In genomic region chr22:29842740-29843139, GRCh38 we compare ENCODE assay signal across 10 cellular contexts. TPM values are rescaled to one million over a fixed set of nuclear protein-coding genes. Genes with fewer than 3 reads are reported as not detected.
DNase-seq lines count a peak whose midpoint lies in the region; ATAC-seq and TF ChIP-seq lines count a peak whose summit lies in the region.
"Had no signal": no experiment of that assay in that cellular context is flagged by ENCODE, and none has a peak within 500 bp of the region (broad histone marks: within the 10 kb centered on the region; RNA-seq: fewer than 3 reads in every experiment).

No MANE protein-coding gene starts in this region.

- DNase-seq in left ventricle myocardium inferior = no peak
- no peak for DNase-seq in left ventricle myocardium superior
- peak; percentile 71 for DNase-seq in T1000 (lab: John Stamatoyannopoulos, UW)
- peak; percentile 52 for DNase-seq in glomerular visceral epithelial cell (ENCODE audit: extremely low spot score)
- DNase-seq in upper lobe of right lung = no peak
- no peak for DNase-seq in NCI-H1694 treated with DMSO at 0.1 percent for 48 hours (lab: John Stamatoyannopoulos, UW)
- DNase-seq: CD4-positive, CD25-positive, alpha-beta regulatory T cell; heart right ventricle had no signal

- H3K27me3 ChIP-seq in left ventricle myocardium inferior (ENCODE audit: low read depth) = no peaks in the 10 kb centered on the region
- no peaks in the 10 kb centered on the region for H3K27me3 ChIP-seq in upper lobe of right lung
- H3K27me3 ChIP-seq: heart right ventricle had no signal

- H3K4me1 ChIP-seq in left ventricle myocardium inferior (peaks cover 6% of the 10 kb centered on the region), upper lobe of right lung (peaks cover 4% of the 10 kb centered on the region)

- no peak for ATAC-seq in left ventricle myocardium superior
- peak; percentile 37 for ATAC-seq in upper lobe of right lung
- no peak for ATAC-seq in GM21360 (IDR thresholded peaks at IDR 0.05; ENCODE audit: unreplicated experiment)
- ATAC-seq in HG02840 (IDR thresholded peaks at IDR 0.05; ENCODE audit: low FRiP score, unreplicated experiment) = no peak

- H3K9me3 ChIP-seq in left ventricle myocardium inferior (replicated peaks) (peaks cover 5% of the 10 kb centered on the region), upper lobe of right lung (no peaks in the 10 kb centered on the region)

- no peaks in the 10 kb centered on the region for H3K36me3 ChIP-seq in left ventricle myocardium inferior
- H3K36me3 ChIP-seq in upper lobe of right lung = no peaks in the 10 kb centered on the region
- H3K36me3 ChIP-seq: heart right ventricle had no signal

- intact Hi-C loops in left ventricle myocardium inferior (cut with micrococcal nuclease) (no loop called here), left ventricle myocardium superior (cut with micrococcal nuclease) (no loop called here), upper lobe of right lung (cut with DNase I) (no loop called here)

- no peak overlapping the region for H3K4me3 ChIP-seq in left ventricle myocardium inferior
- no peak overlapping the region for H3K4me3 ChIP-seq in upper lobe of right lung
- H3K4me3 ChIP-seq: heart right ventricle had no signal

- TF ChIP-seq CTCF in left ventricle myocardium inferior (IDR thresholded peaks at IDR 0.05; ENCODE audit: borderline replicate concordance) (no peak), upper lobe of right lung (IDR thresholded peaks at IDR 0.05) (no peak)

- peak overlapping the region; percentile 5 for H3K27ac ChIP-seq in left ventricle myocardium inferior (replicated peaks)
- no peak overlapping the region for H3K27ac ChIP-seq in upper lobe of right lung

RNA-seq across cellular contexts. Expression of gene ASCC2, which starts 4.7 kb away (rescaled TPM):
- 34.7 TPM for total RNA-seq in left ventricle myocardium inferior
- 31.5 TPM for total RNA-seq in left ventricle myocardium superior
- total RNA-seq in upper lobe of right lung = 54.6 TPM

RNA-seq across cellular contexts. Expression of gene MTMR3, which starts 40.2 kb away (rescaled TPM):
- 31.3 TPM for total RNA-seq in left ventricle myocardium inferior
- total RNA-seq in left ventricle myocardium superior = 23.6 TPM
- total RNA-seq in upper lobe of right lung = 50.6 TPM

Comparison
In these comparisons a context has a peak if more than half of its experiments do, and no peak if none do; other contexts are left out.
1. DNase-seq: peak in T1000 (single experiment) and glomerular visceral epithelial cell (single experiment); none in left ventricle myocardium inferior (single experiment), left ventricle myocardium superior (single experiment), upper lobe of right lung (single experiment) and NCI-H1694 treated with DMSO at 0.1 percent for 48 hours (single experiment).